Comparison of ENCODE assay signal across 1 cellular context in the genomic region with DNA sequence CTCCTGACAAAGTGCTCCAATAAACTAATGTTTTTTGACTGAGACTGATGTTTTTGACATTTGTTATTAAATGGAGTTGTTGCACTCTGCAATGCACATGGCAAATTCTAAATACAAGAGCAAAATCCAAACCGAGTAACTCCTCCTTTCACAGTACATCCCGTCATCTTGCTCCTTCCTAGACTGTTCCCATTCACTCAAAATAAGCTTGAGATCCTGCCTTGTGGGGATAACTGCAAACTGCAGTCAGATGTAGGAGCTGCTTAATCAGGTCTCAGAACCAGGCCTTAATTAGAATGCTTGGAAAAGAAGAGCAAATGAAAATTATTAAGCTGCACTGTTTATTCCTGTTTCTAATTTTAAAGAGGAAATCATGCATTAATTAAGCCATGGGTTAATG.
TF ChIP-seq lines count a peak whose summit lies in the region.

No MANE protein-coding gene starts in this region.

TF ChIP-seq in WTC11, 78 proteins besides CTCF, POLR2A, EP300 and RAD21 (continued from another document):
- TF ChIP-seq, protein P1, sequence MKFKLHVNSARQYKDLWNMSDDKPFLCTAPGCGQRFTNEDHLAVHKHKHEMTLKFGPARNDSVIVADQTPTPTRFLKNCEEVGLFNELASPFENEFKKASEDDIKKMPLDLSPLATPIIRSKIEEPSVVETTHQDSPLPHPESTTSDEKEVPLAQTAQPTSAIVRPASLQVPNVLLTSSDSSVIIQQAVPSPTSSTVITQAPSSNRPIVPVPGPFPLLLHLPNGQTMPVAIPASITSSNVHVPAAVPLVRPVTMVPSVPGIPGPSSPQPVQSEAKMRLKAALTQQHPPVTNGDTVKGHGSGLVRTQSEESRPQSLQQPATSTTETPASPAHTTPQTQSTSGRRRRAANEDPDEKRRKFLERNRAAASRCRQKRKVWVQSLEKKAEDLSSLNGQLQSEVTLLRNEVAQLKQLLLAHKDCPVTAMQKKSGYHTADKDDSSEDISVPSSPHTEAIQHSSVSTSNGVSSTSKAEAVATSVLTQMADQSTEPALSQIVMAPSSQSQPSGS (CRISPR knock-in tag; IDR thresholded peaks at IDR 0.05; ENCODE audit: borderline replicate concordance, low read depth), result no peak
- TF ChIP-seq ARID4B (CRISPR knock-in tag; IDR thresholded peaks at IDR 0.05; ENCODE audit: borderline replicate concordance), result no peak
